In genomic region chr10:64636461-64636860, GRCh38 we compare ENCODE assay signal across 23 cellular contexts.
"Had no signal": no experiment of that assay in that cellular context is flagged by ENCODE, and none has a peak within 500 bp of the region (broad histone marks: within the 10 kb centered on the region; RNA-seq: fewer than 3 reads in every experiment).

No MANE protein-coding gene starts in this region.

- H3K9me3 ChIP-seq: esophagus muscularis mucosa, left lung, right atrium auricular region, testis had no signal

- H3K4me1 ChIP-seq: esophagus muscularis mucosa, left lung, right atrium auricular region, testis had no signal

- H3K4me3 Mint-ChIP-seq: activated naive CD4-positive, alpha-beta T cell treated with anti-CD3 and anti-CD28 coated beads, Interleukin-2, amount 10 ng/mL, durations not matched to agents 7 days and 5 days; activated naive CD8-positive, alpha-beta T cell treated with anti-CD3 and anti-CD28 coated beads, Interleukin-2, amount 50 U/mL, for 24 hours; central memory CD8-positive, alpha-beta T cell; naive thymus-derived CD4-positive, alpha-beta T cell; stimulated activated naive CD8-positive, alpha-beta T cell treated with anti-CD3 and anti-CD28 coated beads, Interleukin-15, Interleukin-2, amounts not matched to agents 100 ng/mL and 50 ng/mL, for 24 hours; type B pancreatic cell had no signal

- H3K27ac Mint-ChIP-seq: activated naive CD4-positive, alpha-beta T cell treated with anti-CD3 and anti-CD28 coated beads, Interleukin-2, amount 10 ng/mL, durations not matched to agents 7 days and 5 days; activated naive CD8-positive, alpha-beta T cell treated with anti-CD3 and anti-CD28 coated beads, Interleukin-2, amount 50 U/mL, for 24 hours; naive thymus-derived CD4-positive, alpha-beta T cell; stimulated activated naive CD8-positive, alpha-beta T cell treated with anti-CD3 and anti-CD28 coated beads, Interleukin-15, Interleukin-2, amounts not matched to agents 100 ng/mL and 50 ng/mL, for 24 hours; type B pancreatic cell had no signal

- H3K79me2 ChIP-seq: hepatocyte had no signal

- ATAC-seq: activated CD4-positive, CD25-positive, alpha-beta regulatory T cell treated with anti-CD3 and anti-CD28 coated beads, Interleukin-2, amount 50 U/mL, for 24 hours; activated naive CD8-positive, alpha-beta T cell treated with anti-CD3 and anti-CD28 coated beads, Interleukin-2, amount 50 U/mL, for 24 hours; left lung; naive thymus-derived CD4-positive, alpha-beta T cell had no signal

- H3K27ac ChIP-seq: brain microvascular endothelial cell, esophagus muscularis mucosa, hepatocyte, left lung, right atrium auricular region, testis had no signal

- H3K36me3 ChIP-seq: brain microvascular endothelial cell, esophagus muscularis mucosa, left lung, right atrium auricular region had no signal

- H3K36me3 Mint-ChIP-seq: activated naive CD4-positive, alpha-beta T cell treated with anti-CD3 and anti-CD28 coated beads, Interleukin-2, amount 10 ng/mL, durations not matched to agents 7 days and 5 days; naive thymus-derived CD4-positive, alpha-beta T cell; type B pancreatic cell had no signal

- H3K27me3 ChIP-seq: brain microvascular endothelial cell, esophagus muscularis mucosa, hepatocyte, left lung, right atrium auricular region, testis had no signal

- H3K4me3 ChIP-seq: esophagus muscularis mucosa, hepatocyte, left lung, right atrium auricular region, testis had no signal

- H3K4me1 Mint-ChIP-seq: activated naive CD4-positive, alpha-beta T cell treated with anti-CD3 and anti-CD28 coated beads, Interleukin-2, amount 10 ng/mL, durations not matched to agents 7 days and 5 days; activated naive CD8-positive, alpha-beta T cell treated with anti-CD3 and anti-CD28 coated beads, Interleukin-2, amount 50 U/mL, for 24 hours; central memory CD8-positive, alpha-beta T cell; naive thymus-derived CD4-positive, alpha-beta T cell had no signal

- DNase-seq: activated CD4-positive, alpha-beta T cell treated with anti-CD3 and anti-CD28 coated beads, Interleukin-2, amount 50 U/mL, for 1 hour; activated CD8-positive, alpha-beta memory T cell treated with anti-CD3 and anti-CD28 coated beads for 24 hours; activated CD8-positive, alpha-beta memory T cell treated with anti-CD3 and anti-CD28 coated beads, Interleukin-2, amount 50 U/mL, for 48 hours; activated effector memory CD4-positive, alpha-beta T cell treated with Interleukin-2 at 50 U/mL for 16 hours; activated naive CD4-positive, alpha-beta T cell treated with anti-CD3 and anti-CD28 coated beads, Interleukin-2, amount 10 ng/mL, durations not matched to agents 7 days and 5 days; activated naive CD8-positive, alpha-beta T cell treated with anti-CD3 and anti-CD28 coated beads, Interleukin-2, amount 50 U/mL, for 24 hours; activated T-cell treated with anti-CD3 and anti-CD28 coated beads, Interleukin-2, amount 50 U/mL, for 48 hours; aorta; brain microvascular endothelial cell; cortex of kidney; effector CD4-positive, alpha-beta T cell; islet precursor cell; left lung; naive thymus-derived CD4-positive, alpha-beta T cell; T1000; testis had no signal

- H3K9me3 Mint-ChIP-seq: activated naive CD4-positive, alpha-beta T cell treated with anti-CD3 and anti-CD28 coated beads, Interleukin-2, amount 10 ng/mL, durations not matched to agents 7 days and 5 days; central memory CD8-positive, alpha-beta T cell; type B pancreatic cell had no signal

- H3K4me2 ChIP-seq: hepatocyte had no signal

- H3K27me3 Mint-ChIP-seq: activated naive CD4-positive, alpha-beta T cell treated with anti-CD3 and anti-CD28 coated beads, Interleukin-2, amount 10 ng/mL, durations not matched to agents 7 days and 5 days; activated naive CD8-positive, alpha-beta T cell treated with anti-CD3 and anti-CD28 coated beads, Interleukin-2, amount 50 U/mL, for 24 hours; central memory CD8-positive, alpha-beta T cell; naive thymus-derived CD4-positive, alpha-beta T cell; stimulated activated naive CD8-positive, alpha-beta T cell treated with anti-CD3 and anti-CD28 coated beads, Interleukin-15, Interleukin-2, amounts not matched to agents 100 ng/mL and 50 ng/mL, for 24 hours; type B pancreatic cell had no signal
